ENCODE assay signal across 20 cellular contexts in the genomic region with DNA sequence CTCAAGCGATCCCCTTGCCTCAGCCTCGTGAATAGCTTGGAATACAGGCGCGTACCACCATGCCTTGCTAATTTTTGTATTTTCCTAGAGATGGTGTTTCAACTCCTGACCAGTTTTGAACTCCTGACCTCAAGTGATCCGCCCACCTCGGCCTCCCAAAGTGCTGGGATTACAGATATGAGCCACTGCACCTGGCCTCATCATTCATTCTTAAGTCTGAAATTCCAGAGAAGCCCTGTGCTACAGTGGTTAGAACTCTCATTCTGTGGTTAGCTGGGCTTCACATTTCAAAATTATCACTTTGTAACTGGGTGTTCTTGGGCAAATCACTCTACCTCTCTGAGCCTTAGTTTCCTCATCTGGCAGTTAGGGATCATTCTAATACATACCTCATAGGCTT.
DNase-seq lines count a peak whose midpoint lies in the region; ATAC-seq, FAIRE-seq and TF ChIP-seq lines count a peak whose summit lies in the region.
"Had no signal": no experiment of that assay in that cellular context is flagged by ENCODE, and none has a peak within 500 bp of the region (broad histone marks: within the 10 kb centered on the region; RNA-seq: fewer than 3 reads in every experiment).

No MANE protein-coding gene starts in this region.

- no peak for FAIRE-seq in K562 (lab: Jason Lieb, UNC)

- H3K27me3 ChIP-seq in K562 (ENCODE audit: control insufficient read depth in 2 of 2, insufficient read depth in 2 of 2, low read length in 2 of 2) (peaks cover 53 to 90% of the 10 kb centered on the region in 2 experiments; a peak in 4 of 5 replicates), foreskin keratinocyte (peaks cover 9% of the 10 kb centered on the region)

- TF ChIP-seq CTCF in K562 (IDR thresholded peaks at IDR 0.05 in 2 of 3, conservative IDR thresholded peaks at IDR 0.05 in 1 of 3; ENCODE audit: insufficient read depth in 2 of 3, low read depth in 1 of 3, low read length in 3 of 3) = no peak
- no peak for TF ChIP-seq CTCF in foreskin keratinocyte (conservative IDR thresholded peaks at IDR 0.05)

- no peaks in the 10 kb centered on the region for H3K9me3 ChIP-seq in K562 (replicated peaks; ENCODE audit: control insufficient read depth, insufficient read depth, low read depth, low read length)
- H3K9me3 ChIP-seq: HAP-1 had no signal

- no peak for ATAC-seq in K562
- no peak for ATAC-seq in HG03045 (IDR thresholded peaks at IDR 0.05; ENCODE audit: unreplicated experiment)
- no peak for ATAC-seq in foreskin keratinocyte

- WGBS in K562 (ENCODE audit: insufficient coverage, low coverage, missing lambda C conversion rate) = 1% methylated on average over 6 of the region's 6 CpGs

- POLR2A ChIA-PET in K562 (lab: Yijun Ruan, JAX) = no interaction called here

- in situ Hi-C loops in K562 (cut with MboI) = no loop called here

- no peak overlapping the region for H3K4me2 ChIP-seq in K562 (ENCODE audit: insufficient read depth, low read length)

- H2AFZ ChIP-seq in K562 (ENCODE audit: low read depth, low read length) = no peak overlapping the region
- H2AFZ ChIP-seq: GM23248 had no signal

- DNase-seq in NCI-H226 = peak; percentile 47
- DNase-seq in K562 (ENCODE audit: extremely low read depth in 1 of 4, low spot score in 3 of 4) = no peak
- peak; percentile 28 for DNase-seq in mesenteric fat pad (ENCODE audit: low spot score)
- no peak for DNase-seq in ureter (ENCODE audit: low spot score)
- DNase-seq in foreskin keratinocyte = no peak
- no peak for DNase-seq in COLO668 (lab: John Stamatoyannopoulos, UW; ENCODE audit: unreplicated experiment)
- DNase-seq: CD4-positive, CD25-positive, alpha-beta regulatory T cell; COR-L47; DMS79; GM23248; KG1; NCI-H1105; NCI-H146; NCI-H2029; NCI-H446; NCI-H526 treated with DMSO at 0.1 percent for 48 hours; Right ventricle myocardium superior; SW 1271 had no signal

- intact Hi-C loops in K562 (cut with micrococcal nuclease) = no loop called here

- no peak for TF ChIP-seq RAD21 in K562 (CRISPR knock-in tag; conservative IDR thresholded peaks at IDR 0.05 in 1 of 2, IDR thresholded peaks at IDR 0.05 in 1 of 2)

- peaks cover 26% of the 10 kb centered on the region for H4K20me1 ChIP-seq in K562 (replicated peaks; ENCODE audit: control insufficient read depth, insufficient read depth, low read length)

- H3K4me1 ChIP-seq in K562 (replicated peaks in 1 of 2; ENCODE audit: control insufficient read depth in 2 of 2, insufficient read depth in 2 of 2, low read length in 2 of 2) = peaks cover 0 to 6% of the 10 kb centered on the region in 2 experiments; a peak in 1 of 5 replicates
- peaks cover 4% of the 10 kb centered on the region for H3K4me1 ChIP-seq in foreskin keratinocyte
- H3K4me1 ChIP-seq: HAP-1 had no signal

- H3K36me3 ChIP-seq in K562 (ENCODE audit: control insufficient read depth, insufficient read depth, low read length) = no peaks in the 10 kb centered on the region
- H3K36me3 ChIP-seq: HAP-1 had no signal

- peaks cover 3% of the 10 kb centered on the region for H3K9me1 ChIP-seq in K562 (ENCODE audit: control insufficient read depth, insufficient read depth, low read length)

- TF ChIP-seq POLR2A in K562 (conservative IDR thresholded peaks at IDR 0.05) = no peak

- no peak for TF ChIP-seq EP300 in K562 (IDR thresholded peaks at IDR 0.05; ENCODE audit: low read length)

- H3K4me3 ChIP-seq in K562 = no peak overlapping the region
- H3K4me3 ChIP-seq: GM23248, HAP-1 had no signal

- BruUV-seq in K562 (replicated peaks; lab: Mats Ljungman, UMichigan) = no TSS peak

- H3K79me2 ChIP-seq in K562 (ENCODE audit: control insufficient read depth, insufficient read depth, low read length) = no peaks in the 10 kb centered on the region

- CTCF ChIA-PET in K562 (lab: Yijun Ruan, JAX; ENCODE audit: low intra/inter-chr PET ratio) = no interaction called here

- H3K27ac ChIP-seq in K562 (ENCODE audit: extremely low read depth, low read depth, low read length) = no peak overlapping the region
- no peak overlapping the region for H3K27ac ChIP-seq in foreskin keratinocyte
- H3K27ac ChIP-seq: GM23248 had no signal

- H3K9ac ChIP-seq in K562 (ENCODE audit: insufficient read depth in 1 of 2, low read depth in 2 of 2, low read length in 2 of 2) = no peak overlapping the region
- H3K9ac ChIP-seq: GM23248 had no signal

TF ChIP-seq in K562, 482 proteins besides CTCF, POLR2A, EP300 and RAD21:
- TF ChIP-seq MCM5 (IDR thresholded peaks at IDR 0.05; ENCODE audit: low read depth) (no peak), NR4A1 (CRISPR knock-in tag; IDR thresholded peaks at IDR 0.05) (no peak), NR4A1 (tag; IDR thresholded peaks at IDR 0.05) (no peak), NFE2 (IDR thresholded peaks at IDR 0.05; ENCODE audit: low read depth) (no peak), RFX7 (CRISPR knock-in tag; IDR thresholded peaks at IDR 0.05) (no peak), CBFA2T3 (IDR thresholded peaks at IDR 0.05) (peak; percentile 25), ZNF445 (CRISPR knock-in tag; IDR thresholded peaks at IDR 0.05; ENCODE audit: low read depth) (no peak), FOXA3 (CRISPR knock-in tag; conservative IDR thresholded peaks at IDR 0.05 in 1 of 2, IDR thresholded peaks at IDR 0.05 in 1 of 2) (no peak)

Comparison
In these comparisons a context has a peak if more than half of its experiments do, and no peak if none do; other contexts are left out.
1. DNase-seq: peak in NCI-H226 (single experiment) and mesenteric fat pad (single experiment); none in K562 (0 of 4), ureter (single experiment), foreskin keratinocyte (0 of 2) and COLO668 (single experiment).